ENCODE assay signal across 16 cellular contexts in the genomic region with DNA sequence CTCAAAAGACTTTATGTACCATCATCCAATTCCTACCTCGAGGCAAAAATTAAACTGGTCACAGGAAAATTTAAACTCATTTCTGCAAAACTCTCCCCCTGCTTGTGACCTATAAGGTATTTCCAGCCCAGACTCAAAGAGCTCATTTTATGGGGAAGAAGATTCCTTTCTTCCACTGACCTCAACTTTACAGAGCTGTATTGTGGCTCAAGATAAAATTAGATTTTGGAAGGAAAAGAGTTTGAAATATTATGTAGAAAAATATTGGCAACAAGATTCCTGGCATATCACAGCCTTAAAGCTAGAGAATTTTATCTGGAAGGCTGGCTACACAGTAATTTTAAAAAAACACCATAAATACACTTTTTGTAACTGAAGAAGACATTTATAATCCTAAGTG.
"Had no signal": no experiment of that assay in that cellular context is flagged by ENCODE, and none has a peak within 500 bp of the region (broad histone marks: within the 10 kb centered on the region; RNA-seq: fewer than 3 reads in every experiment).

No MANE protein-coding gene starts in this region.

- H3K27ac Mint-ChIP-seq: activated naive CD4-positive, alpha-beta T cell treated with anti-CD3 and anti-CD28 coated beads, Interleukin-2, amount 50 U/mL, for 24 hours; naive thymus-derived CD4-positive, alpha-beta T cell; stimulated activated naive CD8-positive, alpha-beta T cell treated with anti-CD3 and anti-CD28 coated beads, Interleukin-15, amount 100 ng/mL, for 72 hours; T-helper 2 cell treated with Interferon-gamma antibody and Interleukin-4, amounts not matched to agents 5 μg/mL and 100 μg/mL, for 36 hours had no signal

- H3K4me1 ChIP-seq: prostate gland had no signal

- H3K4me3 Mint-ChIP-seq: activated naive CD4-positive, alpha-beta T cell treated with anti-CD3 and anti-CD28 coated beads, Interleukin-2, amount 50 U/mL, for 24 hours; naive thymus-derived CD4-positive, alpha-beta T cell; stimulated activated naive CD8-positive, alpha-beta T cell treated with anti-CD3 and anti-CD28 coated beads, Interleukin-15, amount 100 ng/mL, for 72 hours; T-helper 2 cell treated with Interferon-gamma antibody and Interleukin-4, amounts not matched to agents 5 μg/mL and 100 μg/mL, for 36 hours had no signal

- H3K36me3 ChIP-seq: neutrophil, prostate gland, thoracic aorta had no signal

- H3K27ac ChIP-seq: neutrophil, prostate gland, thoracic aorta had no signal

- H3K9me3 ChIP-seq: neutrophil, prostate gland, thoracic aorta had no signal

- H3K27me3 ChIP-seq: neutrophil had no signal

- H3K36me3 Mint-ChIP-seq: activated naive CD4-positive, alpha-beta T cell treated with anti-CD3 and anti-CD28 coated beads, Interleukin-2, amount 50 U/mL, for 24 hours; naive thymus-derived CD4-positive, alpha-beta T cell had no signal

- DNase-seq: activated effector memory CD4-positive, alpha-beta T cell treated with Interleukin-2 at 50 U/mL for 16 hours; activated T-cell treated with anti-CD3 and anti-CD28 coated beads, Interleukin-2, amount 50 U/mL, for 1 hour; anterior cingulate cortex; hippocampal formation; naive thymus-derived CD4-positive, alpha-beta T cell; stimulated activated CD4-positive, alpha-beta T cell treated with anti-CD3 and anti-CD28 coated beads, Interleukin-4, amount 100 ng/mL, for 24 hours; stimulated activated naive CD8-positive, alpha-beta T cell treated with anti-CD3 and anti-CD28 coated beads, Interleukin-15, amount 100 ng/mL, for 72 hours had no signal

- H3K4me3 ChIP-seq: prostate gland, thoracic aorta had no signal

- FAIRE-seq: bronchial epithelial cell, endometrium, urothelium cell line had no signal

- ATAC-seq: naive thymus-derived CD4-positive, alpha-beta T cell; sciatic nerve; stimulated activated naive CD8-positive, alpha-beta T cell treated with anti-CD3 and anti-CD28 coated beads, Interleukin-15, amount 100 ng/mL, for 72 hours had no signal

- H3K9me3 Mint-ChIP-seq: activated naive CD4-positive, alpha-beta T cell treated with anti-CD3 and anti-CD28 coated beads, Interleukin-2, amount 50 U/mL, for 24 hours; naive thymus-derived CD4-positive, alpha-beta T cell; stimulated activated naive CD8-positive, alpha-beta T cell treated with anti-CD3 and anti-CD28 coated beads, Interleukin-15, amount 100 ng/mL, for 72 hours; T-helper 2 cell treated with Interferon-gamma antibody and Interleukin-4, amounts not matched to agents 5 μg/mL and 100 μg/mL, for 36 hours had no signal

- H3K4me1 Mint-ChIP-seq: activated naive CD4-positive, alpha-beta T cell treated with anti-CD3 and anti-CD28 coated beads, Interleukin-2, amount 50 U/mL, for 24 hours; naive thymus-derived CD4-positive, alpha-beta T cell; stimulated activated naive CD8-positive, alpha-beta T cell treated with anti-CD3 and anti-CD28 coated beads, Interleukin-15, amount 100 ng/mL, for 72 hours had no signal
